14 cellular contexts compared by ENCODE assay signal in the genomic region with DNA sequence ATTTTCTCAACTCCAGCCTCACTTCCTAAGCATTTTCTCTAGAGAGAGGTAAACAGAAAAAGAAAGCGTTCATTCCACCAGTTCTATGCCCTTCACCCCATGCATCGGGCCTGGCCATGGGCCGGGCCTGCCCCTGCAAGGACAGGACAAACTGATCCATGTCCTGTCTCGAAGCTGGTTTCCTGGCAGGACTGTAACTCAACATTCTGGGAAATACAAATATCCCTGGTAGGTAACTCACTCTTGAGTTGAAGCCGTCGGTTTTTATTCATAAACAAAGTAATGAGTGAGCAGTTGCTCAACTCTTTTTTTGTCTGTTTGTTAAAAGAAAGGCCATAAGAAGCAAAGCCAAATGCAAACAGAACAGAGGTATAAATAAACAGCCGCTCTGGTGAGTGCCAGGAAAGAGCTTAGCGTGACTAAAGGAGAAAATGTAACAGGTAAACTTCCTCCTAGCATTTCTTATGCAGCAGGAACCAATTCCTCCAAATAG.
DNase-seq lines count a peak whose midpoint lies in the region; ATAC-seq, FAIRE-seq and TF ChIP-seq lines count a peak whose summit lies in the region.
"Had no signal": no experiment of that assay in that cellular context is flagged by ENCODE, and none has a peak within 500 bp of the region (broad histone marks: within the 10 kb centered on the region; RNA-seq: fewer than 3 reads in every experiment).

No MANE protein-coding gene starts in this region.

- no peak for TF ChIP-seq POLR2A in A549 (IDR thresholded peaks at IDR 0.05; ENCODE audit: low read length)

- DNase-seq in A549 (ENCODE audit: low read depth in 1 of 2, low spot score in 1 of 2) (peak in 1 of 2 experiments; percentile 82), HuH-7 (ENCODE audit: low spot score) (peak; percentile 28), RWPE2 (ENCODE audit: low spot score) (no peak), kidney (peak; percentile 78), T-helper 1 cell (no peak), DMS 273 treated with DMSO at 0.1 percent for 48 hours (lab: John Stamatoyannopoulos, UW) (no peak)
- no peak for DNase-seq in activated CD4-positive, alpha-beta T cell treated with anti-CD3 and anti-CD28 coated beads for 1 hour
- DNase-seq: activated CD4-positive, alpha-beta T cell treated with anti-CD3 and anti-CD28 coated beads, Interleukin-2, amount 10 ng/mL, durations not matched to agents 7 days and 5 days; activated T-cell treated with anti-CD3 and anti-CD28 coated beads, Interleukin-2, amount 50 U/mL, for 48 hours; glutamatergic neuron; stimulated activated CD4-positive, alpha-beta T cell treated with anti-CD3 and anti-CD28 coated beads, Interleukin-2, amount 100 ng/mL, for 24 hours had no signal

- no peaks in the 10 kb centered on the region for H3K27me3 ChIP-seq in RWPE2 (ENCODE audit: insufficient read depth, poor library complexity, severe bottlenecking)
- H3K27me3 ChIP-seq: ascending aorta had no signal

- no peak overlapping the region for H3K4me3 ChIP-seq in A549
- no peak overlapping the region for H3K4me3 ChIP-seq in RWPE2 (ENCODE audit: severe bottlenecking)
- H3K4me3 ChIP-seq in kidney (ENCODE audit: low read length in 2 of 2), result no peak overlapping the region
- H3K4me3 ChIP-seq: ascending aorta had no signal

- H3K4me1 ChIP-seq in A549 (peaks cover 50% of the 10 kb centered on the region), RWPE2 (ENCODE audit: insufficient read depth, poor library complexity, severe bottlenecking) (peaks cover 26% of the 10 kb centered on the region), kidney (ENCODE audit: control insufficient read depth in 1 of 2, insufficient read depth in 1 of 2, low read depth in 1 of 2, low read length in 2 of 2) (peaks cover 0 to 4% of the 10 kb centered on the region in 2 donors)

- H3K27ac ChIP-seq in A549 (peak overlapping the region; percentile 77 to 96), RWPE2 (ENCODE audit: poor library complexity, severe bottlenecking) (peak overlapping the region; percentile 33), kidney (ENCODE audit: low read depth in 2 of 2, low read length in 2 of 2) (no peak overlapping the region)
- H3K27ac ChIP-seq: ascending aorta, HL-60 had no signal

- TF ChIP-seq EP300 in A549 (IDR thresholded peaks at IDR 0.05), result peak; percentile 43 to 52; a peak in 2 of 5 replicates

- H3K9me3 ChIP-seq in A549 (no peaks in the 10 kb centered on the region), RWPE2 (ENCODE audit: severe bottlenecking) (no peaks in the 10 kb centered on the region), kidney (ENCODE audit: control insufficient read depth in 1 of 2, low read length in 2 of 2) (no peaks in the 10 kb centered on the region)
- H3K9me3 ChIP-seq: ascending aorta had no signal

- H3K9ac ChIP-seq in kidney (ENCODE audit: low read length in 2 of 2), result no peak overlapping the region

- TF ChIP-seq RAD21 in A549 (conservative IDR thresholded peaks at IDR 0.05 in 1 of 2, IDR thresholded peaks at IDR 0.05 in 1 of 2), result no peak; a peak in 2 of 5 replicates

- no peak for TF ChIP-seq CTCF in A549 (IDR thresholded peaks at IDR 0.05)
- no peak for TF ChIP-seq CTCF in RWPE2 (IDR thresholded peaks at IDR 0.05; ENCODE audit: poor library complexity, severe bottlenecking)
- no peak for TF ChIP-seq CTCF in kidney (IDR thresholded peaks at IDR 0.05; ENCODE audit: borderline replicate concordance, extremely low read depth, insufficient read depth)

- FAIRE-seq in A549 (lab: Jason Lieb, UNC) (peak; percentile 56), kidney (lab: Jason Lieb, UNC) (no peak)

- ATAC-seq in A549 (peak; percentile 6 to 30; a peak in 4 of 6 replicates), RWPE2 (ENCODE audit: low read depth) (peak; percentile 41), GM19455 (IDR thresholded peaks at IDR 0.05; ENCODE audit: unreplicated experiment) (no peak)

- peak overlapping the region; percentile 99 for H3K4me2 ChIP-seq in A549

- WGBS in A549 (ENCODE audit: missing lambda C conversion rate), result 2% methylated on average over 8 of the region's 8 CpGs

- no peaks in the 10 kb centered on the region for H3K36me3 ChIP-seq in RWPE2 (ENCODE audit: low read depth)
- no peaks in the 10 kb centered on the region for H3K36me3 ChIP-seq in kidney (ENCODE audit: control insufficient read depth in 1 of 2, insufficient read depth in 2 of 2, low read length in 2 of 2)
- H3K36me3 ChIP-seq: ascending aorta had no signal

- intact Hi-C loops in kidney (cut with DNase I), result no loop called here

- POLR2A ChIA-PET in A549 (lab: Yijun Ruan, JAX), result no interaction called here

- CTCF ChIA-PET in A549 (lab: Yijun Ruan, JAX), result interaction anchor here (0.7 to 1.7 kb wide), 2 partner anchors 21 to 27 kb away, joined by 3 to 4 read pairs; no protein-coding TSS in a partner anchor

TF ChIP-seq in A549, 52 proteins besides CTCF, POLR2A, EP300 and RAD21 (continues in another document):
- no peak for TF ChIP-seq ZC3H11A (IDR thresholded peaks at IDR 0.05)
- TF ChIP-seq TFCP2L1 (CRISPR knock-in tag; IDR thresholded peaks at IDR 0.05), result no peak
- TF ChIP-seq, protein P1, sequence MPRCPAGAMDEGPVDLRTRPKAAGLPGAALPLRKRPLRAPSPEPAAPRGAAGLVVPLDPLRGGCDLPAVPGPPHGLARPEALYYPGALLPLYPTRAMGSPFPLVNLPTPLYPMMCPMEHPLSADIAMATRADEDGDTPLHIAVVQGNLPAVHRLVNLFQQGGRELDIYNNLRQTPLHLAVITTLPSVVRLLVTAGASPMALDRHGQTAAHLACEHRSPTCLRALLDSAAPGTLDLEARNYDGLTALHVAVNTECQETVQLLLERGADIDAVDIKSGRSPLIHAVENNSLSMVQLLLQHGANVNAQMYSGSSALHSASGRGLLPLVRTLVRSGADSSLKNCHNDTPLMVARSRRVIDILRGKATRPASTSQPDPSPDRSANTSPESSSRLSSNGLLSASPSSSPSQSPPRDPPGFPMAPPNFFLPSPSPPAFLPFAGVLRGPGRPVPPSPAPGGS (IDR thresholded peaks at IDR 0.05), result peak; percentile 38; the same call in 1 of the 3 replicates
- no peak for TF ChIP-seq CBX2 (IDR thresholded peaks at IDR 0.05; ENCODE audit: borderline replicate concordance, low read depth)
- TF ChIP-seq BHLHE40 (IDR thresholded peaks at IDR 0.05; ENCODE audit: low read depth, low read length), result no peak
- TF ChIP-seq, protein P2, sequence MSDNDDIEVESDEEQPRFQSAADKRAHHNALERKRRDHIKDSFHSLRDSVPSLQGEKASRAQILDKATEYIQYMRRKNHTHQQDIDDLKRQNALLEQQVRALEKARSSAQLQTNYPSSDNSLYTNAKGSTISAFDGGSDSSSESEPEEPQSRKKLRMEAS (IDR thresholded peaks at IDR 0.05), result peak; percentile 45; the same call in 1 of the 2 replicates
- TF ChIP-seq, protein P3, sequence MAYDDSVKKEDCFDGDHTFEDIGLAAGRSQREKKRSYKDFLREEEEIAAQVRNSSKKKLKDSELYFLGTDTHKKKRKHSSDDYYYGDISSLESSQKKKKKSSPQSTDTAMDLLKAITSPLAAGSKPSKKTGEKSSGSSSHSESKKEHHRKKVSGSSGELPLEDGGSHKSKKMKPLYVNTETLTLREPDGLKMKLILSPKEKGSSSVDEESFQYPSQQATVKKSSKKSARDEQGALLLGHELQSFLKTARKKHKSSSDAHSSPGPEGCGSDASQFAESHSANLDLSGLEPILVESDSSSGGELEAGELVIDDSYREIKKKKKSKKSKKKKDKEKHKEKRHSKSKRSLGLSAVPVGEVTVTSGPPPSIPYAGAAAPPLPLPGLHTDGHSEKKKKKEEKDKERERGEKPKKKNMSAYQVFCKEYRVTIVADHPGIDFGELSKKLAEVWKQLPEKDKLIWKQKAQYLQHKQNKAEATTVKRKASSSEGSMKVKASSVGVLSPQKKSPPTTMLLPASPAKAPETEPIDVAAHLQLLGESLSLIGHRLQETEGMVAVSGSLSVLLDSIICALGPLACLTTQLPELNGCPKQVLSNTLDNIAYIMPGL (CRISPR knock-in tag; IDR thresholded peaks at IDR 0.05; ENCODE audit: borderline replicate concordance), result no peak
- TF ChIP-seq RFX5 (IDR thresholded peaks at IDR 0.05), result no peak
- TF ChIP-seq MAFK (IDR thresholded peaks at IDR 0.05; ENCODE audit: partially characterized antibody), result no peak
- no peak for TF ChIP-seq HEYL (CRISPR knock-in tag; IDR thresholded peaks at IDR 0.05)
- TF ChIP-seq ATOH8 (CRISPR knock-in tag; IDR thresholded peaks at IDR 0.05; ENCODE audit: low read depth), result no peak
- TF ChIP-seq SMC3 (IDR thresholded peaks at IDR 0.05), result no peak
- TF ChIP-seq, protein P4, sequence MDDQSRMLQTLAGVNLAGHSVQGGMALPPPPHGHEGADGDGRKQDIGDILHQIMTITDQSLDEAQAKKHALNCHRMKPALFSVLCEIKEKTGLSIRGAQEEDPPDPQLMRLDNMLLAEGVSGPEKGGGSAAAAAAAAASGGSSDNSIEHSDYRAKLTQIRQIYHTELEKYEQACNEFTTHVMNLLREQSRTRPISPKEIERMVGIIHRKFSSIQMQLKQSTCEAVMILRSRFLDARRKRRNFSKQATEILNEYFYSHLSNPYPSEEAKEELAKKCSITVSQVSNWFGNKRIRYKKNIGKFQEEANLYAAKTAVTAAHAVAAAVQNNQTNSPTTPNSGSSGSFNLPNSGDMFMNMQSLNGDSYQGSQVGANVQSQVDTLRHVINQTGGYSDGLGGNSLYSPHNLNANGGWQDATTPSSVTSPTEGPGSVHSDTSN (IDR thresholded peaks at IDR 0.05), result peak; percentile 20; the same call in 1 of the 2 replicates
- no peak for TF ChIP-seq EHMT2 (IDR thresholded peaks at IDR 0.05; ENCODE audit: low read depth)
- peak; percentile 70; the same call in 1 of the 2 replicates for TF ChIP-seq GATA3 (IDR thresholded peaks at IDR 0.05; ENCODE audit: borderline replicate concordance)
- TF ChIP-seq ESRRA (IDR thresholded peaks at IDR 0.05; ENCODE audit: borderline replicate concordance, low read length), result no peak
- TF ChIP-seq NPAS2 (CRISPR knock-in tag; IDR thresholded peaks at IDR 0.05; ENCODE audit: borderline replicate concordance), result no peak
- TF ChIP-seq HOXB5 (CRISPR knock-in tag; IDR thresholded peaks at IDR 0.05), result no peak
- no peak for TF ChIP-seq PHF8 (IDR thresholded peaks at IDR 0.05; ENCODE audit: borderline replicate concordance, low read depth)
- no peak for TF ChIP-seq ZNF302 (CRISPR knock-in tag; IDR thresholded peaks at IDR 0.05)

Comparison
In these comparisons a context has a peak if more than half of its experiments do, and no peak if none do; other contexts are left out.
1. DNase-seq: peak in HuH-7 (single experiment) and kidney (single experiment); none in RWPE2 (single experiment), T-helper 1 cell (0 of 5), activated CD4-positive, alpha-beta T cell treated with anti-CD3 and anti-CD28 coated beads for 1 hour (single experiment) and DMS 273 treated with DMSO at 0.1 percent for 48 hours (single experiment).
2. H3K27ac ChIP-seq: peak in A549 (2 of 2) and RWPE2 (single experiment); none in kidney (0 of 2).